In the genomic region with DNA sequence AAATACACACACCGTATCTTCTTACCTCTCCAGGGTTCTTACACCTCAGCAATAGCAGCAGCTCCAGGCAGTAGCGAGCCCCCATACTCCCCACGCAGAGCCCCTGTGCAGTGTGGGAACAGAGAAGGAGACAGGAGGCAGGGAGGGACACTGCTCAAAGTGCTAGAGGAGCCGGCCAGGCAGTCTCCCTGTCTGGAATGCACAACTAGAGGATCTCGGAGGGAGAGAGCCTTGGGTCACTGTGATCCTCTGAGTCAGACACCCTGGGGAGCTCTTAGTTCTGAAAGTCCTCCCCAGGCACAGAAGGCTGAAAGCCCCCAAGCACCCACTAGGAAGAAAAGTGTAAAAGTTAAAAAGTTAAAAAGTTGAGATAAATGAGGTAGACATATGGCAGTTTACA, we compare ENCODE assay signal across 1 cellular context.
TF ChIP-seq lines count a peak whose summit lies in the region.

No MANE protein-coding gene starts in this region.

TF ChIP-seq in SK-N-SH, 30 proteins besides CTCF, POLR2A, EP300 and RAD21 (continued from another document):
- TF ChIP-seq, protein P1, sequence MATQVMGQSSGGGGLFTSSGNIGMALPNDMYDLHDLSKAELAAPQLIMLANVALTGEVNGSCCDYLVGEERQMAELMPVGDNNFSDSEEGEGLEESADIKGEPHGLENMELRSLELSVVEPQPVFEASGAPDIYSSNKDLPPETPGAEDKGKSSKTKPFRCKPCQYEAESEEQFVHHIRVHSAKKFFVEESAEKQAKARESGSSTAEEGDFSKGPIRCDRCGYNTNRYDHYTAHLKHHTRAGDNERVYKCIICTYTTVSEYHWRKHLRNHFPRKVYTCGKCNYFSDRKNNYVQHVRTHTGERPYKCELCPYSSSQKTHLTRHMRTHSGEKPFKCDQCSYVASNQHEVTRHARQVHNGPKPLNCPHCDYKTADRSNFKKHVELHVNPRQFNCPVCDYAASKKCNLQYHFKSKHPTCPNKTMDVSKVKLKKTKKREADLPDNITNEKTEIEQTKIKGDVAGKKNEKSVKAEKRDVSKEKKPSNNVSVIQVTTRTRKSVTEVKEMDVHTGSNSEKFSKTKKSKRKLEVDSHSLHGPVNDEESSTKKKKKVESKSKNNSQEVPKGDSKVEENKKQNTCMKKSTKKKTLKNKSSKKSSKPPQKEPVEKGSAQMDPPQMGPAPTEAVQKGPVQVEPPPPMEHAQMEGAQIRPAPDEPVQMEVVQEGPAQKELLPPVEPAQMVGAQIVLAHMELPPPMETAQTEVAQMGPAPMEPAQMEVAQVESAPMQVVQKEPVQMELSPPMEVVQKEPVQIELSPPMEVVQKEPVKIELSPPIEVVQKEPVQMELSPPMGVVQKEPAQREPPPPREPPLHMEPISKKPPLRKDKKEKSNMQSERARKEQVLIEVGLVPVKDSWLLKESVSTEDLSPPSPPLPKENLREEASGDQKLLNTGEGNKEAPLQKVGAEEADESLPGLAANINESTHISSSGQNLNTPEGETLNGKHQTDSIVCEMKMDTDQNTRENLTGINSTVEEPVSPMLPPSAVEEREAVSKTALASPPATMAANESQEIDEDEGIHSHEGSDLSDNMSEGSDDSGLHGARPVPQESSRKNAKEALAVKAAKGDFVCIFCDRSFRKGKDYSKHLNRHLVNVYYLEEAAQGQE (IDR thresholded peaks at IDR 0.05; ENCODE audit: low read depth, low read length) = no peak
- TF ChIP-seq TCF12 (IDR thresholded peaks at IDR 0.05) = no peak
- no peak for TF ChIP-seq JUND (IDR thresholded peaks at IDR 0.05)
- TF ChIP-seq, protein P2, sequence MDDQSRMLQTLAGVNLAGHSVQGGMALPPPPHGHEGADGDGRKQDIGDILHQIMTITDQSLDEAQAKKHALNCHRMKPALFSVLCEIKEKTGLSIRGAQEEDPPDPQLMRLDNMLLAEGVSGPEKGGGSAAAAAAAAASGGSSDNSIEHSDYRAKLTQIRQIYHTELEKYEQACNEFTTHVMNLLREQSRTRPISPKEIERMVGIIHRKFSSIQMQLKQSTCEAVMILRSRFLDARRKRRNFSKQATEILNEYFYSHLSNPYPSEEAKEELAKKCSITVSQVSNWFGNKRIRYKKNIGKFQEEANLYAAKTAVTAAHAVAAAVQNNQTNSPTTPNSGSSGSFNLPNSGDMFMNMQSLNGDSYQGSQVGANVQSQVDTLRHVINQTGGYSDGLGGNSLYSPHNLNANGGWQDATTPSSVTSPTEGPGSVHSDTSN (IDR thresholded peaks at IDR 0.05) = no peak
- no peak for TF ChIP-seq GATA2 (CRISPR knock-in tag; IDR thresholded peaks at IDR 0.05)
- no peak for TF ChIP-seq ELF1 (IDR thresholded peaks at IDR 0.05)
- TF ChIP-seq FOXM1 (IDR thresholded peaks at IDR 0.05; ENCODE audit: low read depth) = no peak
- TF ChIP-seq MEF2A (IDR thresholded peaks at IDR 0.05; ENCODE audit: borderline replicate concordance, low read depth) = no peak
- no peak for TF ChIP-seq POLR2AphosphoS5 (IDR thresholded peaks at IDR 0.05; ENCODE audit: low read depth, low read length)
- no peak for TF ChIP-seq RFX5 (IDR thresholded peaks at IDR 0.05; ENCODE audit: low read length)
- TF ChIP-seq, protein P3, sequence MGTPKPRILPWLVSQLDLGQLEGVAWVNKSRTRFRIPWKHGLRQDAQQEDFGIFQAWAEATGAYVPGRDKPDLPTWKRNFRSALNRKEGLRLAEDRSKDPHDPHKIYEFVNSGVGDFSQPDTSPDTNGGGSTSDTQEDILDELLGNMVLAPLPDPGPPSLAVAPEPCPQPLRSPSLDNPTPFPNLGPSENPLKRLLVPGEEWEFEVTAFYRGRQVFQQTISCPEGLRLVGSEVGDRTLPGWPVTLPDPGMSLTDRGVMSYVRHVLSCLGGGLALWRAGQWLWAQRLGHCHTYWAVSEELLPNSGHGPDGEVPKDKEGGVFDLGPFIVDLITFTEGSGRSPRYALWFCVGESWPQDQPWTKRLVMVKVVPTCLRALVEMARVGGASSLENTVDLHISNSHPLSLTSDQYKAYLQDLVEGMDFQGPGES (IDR thresholded peaks at IDR 0.05; ENCODE audit: low read depth, low read length) = no peak
- TF ChIP-seq NRF1 (IDR thresholded peaks at IDR 0.05; ENCODE audit: low read depth, low read length) = no peak
- no peak for TF ChIP-seq GABPA (IDR thresholded peaks at IDR 0.05; ENCODE audit: low read depth)
